ENCODE assay signal across 15 cellular contexts in genomic region chr4:140256941-140257340, GRCh38.
DNase-seq lines count a peak whose midpoint lies in the region; ATAC-seq and TF ChIP-seq lines count a peak whose summit lies in the region.
"Had no signal": no experiment of that assay in that cellular context is flagged by ENCODE, and none has a peak within 500 bp of the region (broad histone marks: within the 10 kb centered on the region; RNA-seq: fewer than 3 reads in every experiment).

No MANE protein-coding gene starts in this region.

- H3K27me3 ChIP-seq in PC-3 (ENCODE audit: low read length) (no peaks in the 10 kb centered on the region), fibroblast of lung (ENCODE audit: control insufficient read depth, insufficient read depth, low read length) (no peaks in the 10 kb centered on the region), sigmoid colon (no peaks in the 10 kb centered on the region), suprapubic skin (no peaks in the 10 kb centered on the region)
- H3K27me3 ChIP-seq: cardiac muscle cell, right atrium auricular region had no signal

- H3K4me3 ChIP-seq in PC-3 (ENCODE audit: low read length) = no peak overlapping the region
- no peak overlapping the region for H3K4me3 ChIP-seq in fibroblast of lung (replicated peaks in 1 of 4; ENCODE audit: control extremely low read depth in 1 of 4, insufficient read depth in 1 of 4, low read depth in 3 of 4, low read length in 4 of 4)
- H3K4me3 ChIP-seq in sigmoid colon = no peak overlapping the region
- no peak overlapping the region for H3K4me3 ChIP-seq in suprapubic skin
- H3K4me3 ChIP-seq: cardiac muscle cell, right atrium auricular region had no signal

- 26 to 59% methylated on average over 2 of the region's 2 CpGs for WGBS in sigmoid colon, 2 donors
- WGBS in suprapubic skin = 87% methylated on average over 2 of the region's 2 CpGs

- no peak for TF ChIP-seq POLR2A in sigmoid colon (IDR thresholded peaks at IDR 0.05)
- no peak for TF ChIP-seq POLR2A in suprapubic skin (IDR thresholded peaks at IDR 0.05)

- H3K4me1 ChIP-seq in PC-3 (ENCODE audit: insufficient read depth, low read length) (peaks cover 63% of the 10 kb centered on the region), fibroblast of lung (ENCODE audit: control insufficient read depth, extremely low read depth, insufficient read depth, low read length) (peaks cover 28% of the 10 kb centered on the region), sigmoid colon (peaks cover 0 to 44% (median 36%) of the 10 kb centered on the region in 4 donors), suprapubic skin (peaks cover 15% of the 10 kb centered on the region)

- POLR2A ChIA-PET in PC-3 (lab: Charles Lee; ENCODE audit: unreplicated experiment) = no interaction called here

- BruUV-seq in PC-3 (replicated peaks; lab: Mats Ljungman, UMichigan) = no TSS peak

- TF ChIP-seq EP300 in sigmoid colon (IDR thresholded peaks at IDR 0.05) = no peak
- no peak for TF ChIP-seq EP300 in suprapubic skin (IDR thresholded peaks at IDR 0.05)

- H3K36me3 ChIP-seq in PC-3 (ENCODE audit: low read depth, low read length) (no peaks in the 10 kb centered on the region), fibroblast of lung (ENCODE audit: control insufficient read depth, insufficient read depth, low read length) (no peaks in the 10 kb centered on the region), sigmoid colon (no peaks in the 10 kb centered on the region), suprapubic skin (no peaks in the 10 kb centered on the region)
- H3K36me3 ChIP-seq: cardiac muscle cell, right atrium auricular region had no signal

- H3K27ac ChIP-seq in PC-3 (ENCODE audit: low read length) (peak overlapping the region; percentile 27; the same call in 1 of the 2 replicates), fibroblast of lung (ENCODE audit: insufficient read depth, low read length) (peak overlapping the region; percentile 49), sigmoid colon (peak overlapping the region; percentile 35 to 92 (median 78)), suprapubic skin (no peak overlapping the region)

- H3K79me2 ChIP-seq in PC-3 (ENCODE audit: low read length) = no peaks in the 10 kb centered on the region
- no peaks in the 10 kb centered on the region for H3K79me2 ChIP-seq in fibroblast of lung (ENCODE audit: control insufficient read depth, insufficient read depth, low read length)

- H3F3A ChIP-seq in PC-3 (ENCODE audit: low read length, unreplicated experiment) = no peaks in the 10 kb centered on the region

- CTCF ChIA-PET in PC-3 (lab: Charles Lee) = no interaction called here

- intact Hi-C loops in PC-3 (cut with micrococcal nuclease) (no loop called here), sigmoid colon (cut with DNase I) (loop anchor here (5.0 kb wide), 1 partner anchor 70 kb away; no protein-coding TSS in a partner anchor)

- DNase-seq in EL (peak; percentile 85), PC-3 (no peak), fibroblast of lung (ENCODE audit: low read depth in 2 of 2) (peak; percentile 35 to 61), sigmoid colon (no peak), suprapubic skin (ENCODE audit: low spot score in 2 of 2) (no peak), NCI-H1048 (lab: John Stamatoyannopoulos, UW) (no peak), GM10266 (ENCODE audit: extremely low spot score) (no peak)
- DNase-seq: activated naive CD8-positive, alpha-beta T cell treated with anti-CD3 and anti-CD28 coated beads, Interleukin-2, amount 10 ng/mL, durations not matched to agents 7 days and 5 days; AML-193; KBM-7; NCI-H2171 had no signal

- H4K20me1 ChIP-seq in PC-3 (ENCODE audit: low read length) = no peaks in the 10 kb centered on the region
- H4K20me1 ChIP-seq in fibroblast of lung (ENCODE audit: control insufficient read depth, extremely low read depth, insufficient read depth, low read length) = no peaks in the 10 kb centered on the region

- H3K9me3 ChIP-seq in PC-3 (ENCODE audit: low read length) = no peaks in the 10 kb centered on the region
- no peaks in the 10 kb centered on the region for H3K9me3 ChIP-seq in fibroblast of lung (ENCODE audit: control insufficient read depth, insufficient read depth, low read depth, low read length)
- H3K9me3 ChIP-seq in sigmoid colon = no peaks in the 10 kb centered on the region
- H3K9me3 ChIP-seq in suprapubic skin = no peaks in the 10 kb centered on the region
- H3K9me3 ChIP-seq: right atrium auricular region had no signal

- TF ChIP-seq CTCF in PC-3 (conservative IDR thresholded peaks at IDR 0.05; ENCODE audit: low read depth, low read length) (no peak), fibroblast of lung (conservative IDR thresholded peaks at IDR 0.05 in 1 of 2, IDR thresholded peaks at IDR 0.05 in 1 of 2; ENCODE audit: low read depth in 1 of 2, low read length in 2 of 2) (no peak), sigmoid colon (IDR thresholded peaks at IDR 0.05) (no peak), suprapubic skin (IDR thresholded peaks at IDR 0.05) (no peak), GM10266 (IDR thresholded peaks at IDR 0.05; ENCODE audit: control insufficient read depth, insufficient read depth, low read depth, missing control alignments) (no peak)

- H3K9ac ChIP-seq in PC-3 (ENCODE audit: low read length) = no peak overlapping the region
- no peak overlapping the region for H3K9ac ChIP-seq in fibroblast of lung (ENCODE audit: insufficient read depth, low read length)

- no peak overlapping the region for H2AFZ ChIP-seq in PC-3 (ENCODE audit: low read length)
- H2AFZ ChIP-seq in fibroblast of lung (ENCODE audit: low read length) = no peak overlapping the region

- H3K4me2 ChIP-seq in PC-3 (ENCODE audit: low read length) (peak overlapping the region; percentile 26; the same call in 1 of the 2 replicates), fibroblast of lung (ENCODE audit: extremely low read depth, insufficient read depth, low read length) (no peak overlapping the region)

- H3K9me2 ChIP-seq in PC-3 (replicated peaks; ENCODE audit: low read length) = no peaks in the 10 kb centered on the region

- ATAC-seq in PC-3 (no peak), GM21526 (IDR thresholded peaks at IDR 0.05; ENCODE audit: low FRiP score, unreplicated experiment) (no peak)
- ATAC-seq: activated CD8-positive, alpha-beta T cell treated with anti-CD3 and anti-CD28 coated beads for 36 hours had no signal

Comparison
In these comparisons a context has a peak if more than half of its experiments do, and no peak if none do; other contexts are left out.
1. DNase-seq: peak in EL (single experiment) and fibroblast of lung (2 of 2); none in PC-3 (single experiment), sigmoid colon (single experiment), suprapubic skin (0 of 2), NCI-H1048 (single experiment) and GM10266 (single experiment).